1 cellular context compared by ENCODE assay signal in the genomic region with DNA sequence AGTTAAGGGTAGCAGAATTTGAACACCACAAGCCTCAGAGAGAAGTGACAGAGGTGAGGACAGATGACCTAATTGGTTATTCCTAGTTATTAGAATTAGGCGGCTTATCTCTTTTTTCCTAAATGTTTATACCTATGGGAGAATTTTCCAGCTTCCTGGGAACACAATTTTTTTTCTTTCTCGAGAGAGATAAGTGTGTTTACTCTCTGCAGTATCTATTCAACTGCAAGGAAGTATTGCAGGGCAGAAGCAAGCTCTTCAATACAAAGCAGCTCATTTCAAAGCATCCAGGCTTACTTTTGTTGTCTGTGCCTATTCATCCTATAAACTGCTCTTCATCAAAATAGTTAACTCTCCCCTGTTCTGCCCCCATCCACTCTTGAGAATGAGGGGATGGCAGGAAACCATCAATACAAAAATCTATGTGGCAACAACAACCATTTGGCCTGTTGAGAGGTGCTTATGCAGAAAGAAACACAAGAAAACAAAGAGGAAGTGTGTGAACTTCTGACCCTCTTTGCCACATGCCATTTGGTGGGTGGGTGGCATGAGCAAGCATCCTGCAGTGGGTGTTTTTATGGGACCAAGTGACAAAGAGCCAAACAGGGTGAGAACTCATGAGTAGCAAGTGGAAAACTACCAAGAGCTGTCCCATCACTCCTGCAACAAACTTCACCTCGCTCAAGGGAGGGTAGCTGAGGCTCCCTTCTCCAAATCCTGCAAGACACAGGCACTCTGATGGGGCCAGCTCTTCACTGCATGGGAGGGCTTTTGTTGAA.
TF ChIP-seq lines count a peak whose summit lies in the region.

No MANE protein-coding gene starts in this region.

TF ChIP-seq in GM12878, 131 proteins besides CTCF, POLR2A, EP300 and RAD21 (continued from another document):
- TF ChIP-seq, protein P1, sequence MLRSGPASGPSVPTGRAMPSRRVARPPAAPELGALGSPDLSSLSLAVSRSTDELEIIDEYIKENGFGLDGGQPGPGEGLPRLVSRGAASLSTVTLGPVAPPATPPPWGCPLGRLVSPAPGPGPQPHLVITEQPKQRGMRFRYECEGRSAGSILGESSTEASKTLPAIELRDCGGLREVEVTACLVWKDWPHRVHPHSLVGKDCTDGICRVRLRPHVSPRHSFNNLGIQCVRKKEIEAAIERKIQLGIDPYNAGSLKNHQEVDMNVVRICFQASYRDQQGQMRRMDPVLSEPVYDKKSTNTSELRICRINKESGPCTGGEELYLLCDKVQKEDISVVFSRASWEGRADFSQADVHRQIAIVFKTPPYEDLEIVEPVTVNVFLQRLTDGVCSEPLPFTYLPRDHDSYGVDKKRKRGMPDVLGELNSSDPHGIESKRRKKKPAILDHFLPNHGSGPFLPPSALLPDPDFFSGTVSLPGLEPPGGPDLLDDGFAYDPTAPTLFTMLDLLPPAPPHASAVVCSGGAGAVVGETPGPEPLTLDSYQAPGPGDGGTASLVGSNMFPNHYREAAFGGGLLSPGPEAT (IDR thresholded peaks at IDR 0.05; ENCODE audit: low read depth): peak; percentile 33; the same call in 1 of the 2 replicates
- TF ChIP-seq NRF1 (conservative IDR thresholded peaks at IDR 0.05; ENCODE audit: low read depth, low read length) (no peak), CBX3 (IDR thresholded peaks at IDR 0.05; ENCODE audit: borderline replicate concordance, low read depth) (no peak), POLR2AphosphoS2 (IDR thresholded peaks at IDR 0.05; ENCODE audit: low read depth, low read length) (no peak), HDAC2 (IDR thresholded peaks at IDR 0.05) (no peak)
